In the genomic region with DNA sequence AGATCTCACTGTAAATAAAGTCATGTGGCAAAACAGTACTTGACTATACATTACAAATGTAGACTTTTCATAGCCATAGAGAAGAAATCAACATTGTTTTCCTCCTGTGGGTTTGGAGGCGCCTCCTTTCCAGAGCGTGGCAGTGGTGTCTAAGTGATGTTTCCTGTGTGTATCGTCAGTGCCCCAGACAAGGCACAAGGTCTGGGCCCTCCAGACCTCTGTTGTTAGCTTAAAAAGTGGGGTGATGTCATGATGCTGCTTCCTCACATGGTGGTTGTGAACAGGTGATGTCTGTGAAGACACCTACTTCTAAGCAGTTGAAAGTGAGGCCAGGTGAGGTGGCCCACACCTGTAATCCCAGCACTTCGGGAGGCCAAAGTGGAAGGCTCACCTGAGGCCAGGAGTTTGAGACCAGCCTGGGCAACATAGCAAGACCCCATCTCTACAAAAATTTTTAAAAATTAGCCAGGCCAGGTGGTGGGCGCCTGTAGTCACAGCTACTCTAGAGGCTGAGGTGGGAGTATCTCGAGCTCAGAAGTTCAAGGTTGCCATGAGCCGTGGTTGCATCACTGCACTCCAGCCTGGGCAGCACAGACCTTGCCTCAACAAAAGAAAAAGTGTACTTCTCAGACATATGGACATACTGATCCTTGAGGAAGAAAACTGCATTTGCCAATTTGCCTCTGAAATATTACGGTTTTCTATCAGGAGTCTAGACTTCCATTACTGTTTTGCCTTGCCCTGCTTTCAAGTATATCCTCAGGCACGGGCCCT, we compare ENCODE assay signal across 18 cellular contexts. TPM values are rescaled to one million over a fixed set of nuclear protein-coding genes. Genes with fewer than 3 reads are reported as not detected.
DNase-seq lines count a peak whose midpoint lies in the region; ATAC-seq and TF ChIP-seq lines count a peak whose summit lies in the region.
"Had no signal": no experiment of that assay in that cellular context is flagged by ENCODE, and none has a peak within 500 bp of the region (broad histone marks: within the 10 kb centered on the region; RNA-seq: fewer than 3 reads in every experiment).

No MANE protein-coding gene starts in this region.

- H4K91ac ChIP-seq in H9 (ENCODE audit: insufficient read length, low read depth, low read length) = no peak overlapping the region

- H3T11ph ChIP-seq in H9 (ENCODE audit: low read length) = no peak overlapping the region

- H3K9me3 Mint-ChIP-seq in activated CD4-positive, alpha-beta memory T cell treated with anti-CD3 and anti-CD28 coated beads, Interleukin-2, amount 10 ng/mL, durations not matched to agents 7 days and 5 days = no peaks in the 10 kb centered on the region
- no peaks in the 10 kb centered on the region for H3K9me3 Mint-ChIP-seq in dendritic cell treated with granulocyte-macrophage colony-stimulating factor and Interleukin-4, amounts not matched to agents 40 ng/mL and 50 ng/mL, for 4 days
- no peaks in the 10 kb centered on the region for H3K9me3 Mint-ChIP-seq in stimulated activated naive B cell treated with anti-CD40 and anti-IgM and Interleukin-4, amounts not matched to agents 10 μg/mL and 1 μg/mL and 100 μg/mL, for 72 hours
- H3K9me3 Mint-ChIP-seq in H9 = no peaks in the 10 kb centered on the region
- H3K9me3 Mint-ChIP-seq: brain; stimulated activated memory B cell treated with anti-CD40 and anti-IgM and Interleukin-4, amounts not matched to agents 10 μg/mL and 1 μg/mL and 100 μg/mL, for 72 hours had no signal

- no peak overlapping the region for H2BK12ac ChIP-seq in H9 (ENCODE audit: insufficient read length, low read depth, low read length)

- POLR2A ChIA-PET in activated CD4-positive, alpha-beta memory T cell treated with anti-CD3 and anti-CD28 coated beads, Interleukin-2, amount 10 ng/mL, durations not matched to agents 7 days and 5 days (lab: Charles Lee) = interaction anchor here (1.0 to 1.6 kb wide), 5 partner anchors 9 to 20 kb away, joined by 3 to 9 read pairs (median 4); a partner anchor contains a TSS

- no peak overlapping the region for H2BK15ac ChIP-seq in H9 (ENCODE audit: low read depth, low read length)

- H3K4ac ChIP-seq in H9 (ENCODE audit: low read depth, low read length) = no peak overlapping the region

- no peaks in the 10 kb centered on the region for H3K23me2 ChIP-seq in H9 (ENCODE audit: insufficient read length, low read depth, low read length, poor library complexity, severe bottlenecking)

- H3K4me1 ChIP-seq in H9 (ENCODE audit: insufficient read depth, low read length) = peaks cover 5% of the 10 kb centered on the region; the same call in 1 of the 2 replicates
- H3K4me1 ChIP-seq: uterus had no signal

- no peak overlapping the region for H3K27ac ChIP-seq in H9 (ENCODE audit: insufficient read length, low read depth, low read length)
- H3K27ac ChIP-seq: heart left ventricle, PC-9, uterus had no signal

- H3K27me3 ChIP-seq in H9 (ENCODE audit: insufficient read depth, low read length) = no peaks in the 10 kb centered on the region
- H3K27me3 ChIP-seq: heart left ventricle, uterus had no signal

- CTCF ChIA-PET in activated CD4-positive, alpha-beta memory T cell treated with anti-CD3 and anti-CD28 coated beads, Interleukin-2, amount 10 ng/mL, durations not matched to agents 7 days and 5 days (lab: Charles Lee) = interaction anchor here (1.6 kb wide), 1 partner anchor 30 kb away, joined by 3 read pairs; no protein-coding TSS in a partner anchor

- intact Hi-C loops in dendritic cell treated with granulocyte-macrophage colony-stimulating factor and Interleukin-4, amounts not matched to agents 40 ng/mL and 50 ng/mL, for 4 days (cut with micrococcal nuclease) = no loop called here
- intact Hi-C loops in posterior vena cava (cut with DNase I) = no loop called here

- no peak overlapping the region for H3K23ac ChIP-seq in H9 (ENCODE audit: insufficient read length, low read depth, low read length)

- no peak overlapping the region for H2AFZ ChIP-seq in H9 (ENCODE audit: low read length)
- H2AFZ ChIP-seq: PC-9 had no signal

- no peak overlapping the region for H3K18ac ChIP-seq in H9 (ENCODE audit: insufficient read length, low read depth, low read length)

- no peak overlapping the region for H3K14ac ChIP-seq in H9 (ENCODE audit: insufficient read depth, low read length)

- no peak overlapping the region for H3K4me2 ChIP-seq in H9 (ENCODE audit: insufficient read depth, insufficient read length, low read length)
- H3K4me2 ChIP-seq: PC-9 had no signal

- no peak overlapping the region for H2BK5ac ChIP-seq in H9 (ENCODE audit: insufficient read length, low read length)

- H3K27ac Mint-ChIP-seq in activated CD4-positive, alpha-beta memory T cell treated with anti-CD3 and anti-CD28 coated beads, Interleukin-2, amount 10 ng/mL, durations not matched to agents 7 days and 5 days = peak overlapping the region; percentile 75
- peak overlapping the region; percentile 32 for H3K27ac Mint-ChIP-seq in dendritic cell treated with granulocyte-macrophage colony-stimulating factor and Interleukin-4, amounts not matched to agents 40 ng/mL and 50 ng/mL, for 4 days
- H3K27ac Mint-ChIP-seq in stimulated activated naive B cell treated with anti-CD40 and anti-IgM and Interleukin-4, amounts not matched to agents 10 μg/mL and 1 μg/mL and 100 μg/mL, for 72 hours = peak overlapping the region; percentile 3
- 0 out of 7 replicates have a peak overlapping the region, but pooled peaks of 1 of the 3 experiments have one; percentile 44 for H3K27ac Mint-ChIP-seq in H9
- H3K27ac Mint-ChIP-seq: stimulated activated memory B cell treated with anti-CD40 and anti-IgM and Interleukin-4, amounts not matched to agents 10 μg/mL and 1 μg/mL and 100 μg/mL, for 72 hours had no signal

- no peak overlapping the region for H2AK5ac ChIP-seq in H9 (ENCODE audit: insufficient read length, low read length)

- H3K4me3 Mint-ChIP-seq in activated CD4-positive, alpha-beta memory T cell treated with anti-CD3 and anti-CD28 coated beads, Interleukin-2, amount 10 ng/mL, durations not matched to agents 7 days and 5 days = no peak overlapping the region
- H3K4me3 Mint-ChIP-seq in dendritic cell treated with granulocyte-macrophage colony-stimulating factor and Interleukin-4, amounts not matched to agents 40 ng/mL and 50 ng/mL, for 4 days = no peak overlapping the region
- no peak overlapping the region for H3K4me3 Mint-ChIP-seq in stimulated activated naive B cell treated with anti-CD40 and anti-IgM and Interleukin-4, amounts not matched to agents 10 μg/mL and 1 μg/mL and 100 μg/mL, for 72 hours
- no peak overlapping the region; a peak in 1 of 5 replicates for H3K4me3 Mint-ChIP-seq in H9
- H3K4me3 Mint-ChIP-seq: brain; stimulated activated memory B cell treated with anti-CD40 and anti-IgM and Interleukin-4, amounts not matched to agents 10 μg/mL and 1 μg/mL and 100 μg/mL, for 72 hours had no signal

- no peaks in the 10 kb centered on the region for H3K27me3 Mint-ChIP-seq in activated CD4-positive, alpha-beta memory T cell treated with anti-CD3 and anti-CD28 coated beads, Interleukin-2, amount 10 ng/mL, durations not matched to agents 7 days and 5 days
- no peaks in the 10 kb centered on the region for H3K27me3 Mint-ChIP-seq in dendritic cell treated with granulocyte-macrophage colony-stimulating factor and Interleukin-4, amounts not matched to agents 40 ng/mL and 50 ng/mL, for 4 days
- H3K27me3 Mint-ChIP-seq in stimulated activated naive B cell treated with anti-CD40 and anti-IgM and Interleukin-4, amounts not matched to agents 10 μg/mL and 1 μg/mL and 100 μg/mL, for 72 hours = no peaks in the 10 kb centered on the region
- no peaks in the 10 kb centered on the region for H3K27me3 Mint-ChIP-seq in H9 (ENCODE audit: low read depth)
- H3K27me3 Mint-ChIP-seq: brain; stimulated activated memory B cell treated with anti-CD40 and anti-IgM and Interleukin-4, amounts not matched to agents 10 μg/mL and 1 μg/mL and 100 μg/mL, for 72 hours had no signal

- H2BK120ac ChIP-seq in H9 (ENCODE audit: low read depth, low read length, poor library complexity, severe bottlenecking) = no peak overlapping the region

- WGBS in H9 (ENCODE audit: extremely low coverage, insufficient read length, low lambda C conversion rate) = no CpG with 5 or more reads among the region's 9 CpGs

- H3K56ac ChIP-seq in H9 (ENCODE audit: insufficient read length, low read depth, low read length) = no peak overlapping the region

- no peak for ATAC-seq in stimulated activated naive B cell treated with anti-CD40 and anti-IgM and Interleukin-4, amounts not matched to agents 10 μg/mL and 1 μg/mL and 100 μg/mL, for 72 hours (replicated peaks)
- ATAC-seq: heart left ventricle; stimulated activated memory B cell treated with anti-CD40 and anti-IgM and Interleukin-4, amounts not matched to agents 10 μg/mL and 1 μg/mL and 100 μg/mL, for 72 hours had no signal

- H4K8ac ChIP-seq in H9 (replicated peaks; ENCODE audit: insufficient read length, low read depth, low read length) = no peak overlapping the region

- no peak overlapping the region for H2BK20ac ChIP-seq in H9 (ENCODE audit: low read depth, low read length, poor library complexity, severe bottlenecking)

- no peaks in the 10 kb centered on the region for H3K9me3 ChIP-seq in H9 (ENCODE audit: control insufficient read depth, low read depth, low read length)
- H3K9me3 ChIP-seq: heart left ventricle, uterus had no signal

- peaks cover 9% of the 10 kb centered on the region for H3K79me1 ChIP-seq in H9 (ENCODE audit: insufficient read depth, low read depth, low read length, poor library complexity, severe bottlenecking)

- peaks cover 92% of the 10 kb centered on the region for H3K36me3 Mint-ChIP-seq in activated CD4-positive, alpha-beta memory T cell treated with anti-CD3 and anti-CD28 coated beads, Interleukin-2, amount 10 ng/mL, durations not matched to agents 7 days and 5 days (ENCODE audit: low read depth)
- peaks cover 100% of the 10 kb centered on the region for H3K36me3 Mint-ChIP-seq in dendritic cell treated with granulocyte-macrophage colony-stimulating factor and Interleukin-4, amounts not matched to agents 40 ng/mL and 50 ng/mL, for 4 days (ENCODE audit: low read depth)
- peaks cover 45 to 50% of the 10 kb centered on the region in 2 donors for H3K36me3 Mint-ChIP-seq in stimulated activated naive B cell treated with anti-CD40 and anti-IgM and Interleukin-4, amounts not matched to agents 10 μg/mL and 1 μg/mL and 100 μg/mL, for 72 hours
- H3K36me3 Mint-ChIP-seq in H9 (ENCODE audit: insufficient read depth in 1 of 3, low read depth in 3 of 3) = peaks cover 55 to 100% (median 99%) of the 10 kb centered on the region in 3 experiments

- peaks cover 64% of the 10 kb centered on the region for H3K4me1 Mint-ChIP-seq in activated CD4-positive, alpha-beta memory T cell treated with anti-CD3 and anti-CD28 coated beads, Interleukin-2, amount 10 ng/mL, durations not matched to agents 7 days and 5 days
- H3K4me1 Mint-ChIP-seq in dendritic cell treated with granulocyte-macrophage colony-stimulating factor and Interleukin-4, amounts not matched to agents 40 ng/mL and 50 ng/mL, for 4 days (ENCODE audit: low read depth) = peaks cover 18% of the 10 kb centered on the region
- peaks cover 4 to 16% of the 10 kb centered on the region in 2 donors for H3K4me1 Mint-ChIP-seq in stimulated activated naive B cell treated with anti-CD40 and anti-IgM and Interleukin-4, amounts not matched to agents 10 μg/mL and 1 μg/mL and 100 μg/mL, for 72 hours
- peaks cover 26 to 28% of the 10 kb centered on the region in 2 experiments for H3K4me1 Mint-ChIP-seq in H9
- H3K4me1 Mint-ChIP-seq: stimulated activated memory B cell treated with anti-CD40 and anti-IgM and Interleukin-4, amounts not matched to agents 10 μg/mL and 1 μg/mL and 100 μg/mL, for 72 hours had no signal

- H4K5ac ChIP-seq in H9 (ENCODE audit: insufficient read length, low read depth, low read length) = no peak overlapping the region

- peaks cover 2% of the 10 kb centered on the region; the same call in 1 of the 2 replicates for H3K79me2 ChIP-seq in H9 (ENCODE audit: insufficient read depth, low read length)

- TF ChIP-seq CTCF in H9 (conservative IDR thresholded peaks at IDR 0.05) = no peak

- DNase-seq in activated T-cell treated with anti-CD3 and anti-CD28 coated beads, Interleukin-2, amount 50 U/mL, for 1 hour = peak; percentile 43
- DNase-seq in activated T-cell treated with anti-CD3 and anti-CD28 coated beads for 4 hours (no peak), NCI-H187 (lab: John Stamatoyannopoulos, UW) (no peak), H9 (no peak), posterior vena cava (ENCODE audit: low spot score) (no peak)
- DNase-seq in activated CD4-positive, alpha-beta memory T cell treated with anti-CD3 and anti-CD28 coated beads, Interleukin-2, amount 10 ng/mL, durations not matched to agents 7 days and 5 days = peak; percentile 47
- DNase-seq in stimulated activated naive B cell treated with anti-CD40 and anti-IgM and Interleukin-4, amounts not matched to agents 10 μg/mL and 1 μg/mL and 100 μg/mL, for 72 hours = no peak
- DNase-seq: heart left ventricle, islet precursor cell, mesenchymal stem cell, NCI-H1930, NCI-H69, occipital lobe, PC-9, uterus had no signal

- no peaks in the 10 kb centered on the region for H4K20me1 ChIP-seq in H9 (ENCODE audit: control insufficient read depth, insufficient read depth, insufficient read length)

- no peak overlapping the region for H3K9ac ChIP-seq in H9 (ENCODE audit: extremely low read depth, insufficient read length, low read length)

RNA-seq across cellular contexts. Expression of a gene that starts 15.7 kb away (rescaled TPM):
- 100 to 1,000 TPM; 160 to 167 TPM for total RNA-seq in activated CD4-positive, alpha-beta memory T cell treated with anti-CD3 and anti-CD28 coated beads, Interleukin-2, amount 10 ng/mL, durations not matched to agents 7 days and 5 days
- total RNA-seq in H9 (2021) (125 and 134 TPM in 2 replicates), posterior vena cava (10 to 100 TPM; 29.7 to 30.1 TPM)

Comparison
In these comparisons a context has a peak if more than half of its experiments do, and no peak if none do; other contexts are left out.
1. DNase-seq: peak in activated T-cell treated with anti-CD3 and anti-CD28 coated beads, Interleukin-2, amount 50 U/mL, for 1 hour (single experiment) and activated CD4-positive, alpha-beta memory T cell treated with anti-CD3 and anti-CD28 coated beads, Interleukin-2, amount 10 ng/mL, durations not matched to agents 7 days and 5 days (single experiment); none in activated T-cell treated with anti-CD3 and anti-CD28 coated beads for 4 hours (single experiment), stimulated activated naive B cell treated with anti-CD40 and anti-IgM and Interleukin-4, amounts not matched to agents 10 μg/mL and 1 μg/mL and 100 μg/mL, for 72 hours (single experiment), NCI-H187 (0 of 2), H9 (single experiment) and posterior vena cava (single experiment).